In the genomic region with DNA sequence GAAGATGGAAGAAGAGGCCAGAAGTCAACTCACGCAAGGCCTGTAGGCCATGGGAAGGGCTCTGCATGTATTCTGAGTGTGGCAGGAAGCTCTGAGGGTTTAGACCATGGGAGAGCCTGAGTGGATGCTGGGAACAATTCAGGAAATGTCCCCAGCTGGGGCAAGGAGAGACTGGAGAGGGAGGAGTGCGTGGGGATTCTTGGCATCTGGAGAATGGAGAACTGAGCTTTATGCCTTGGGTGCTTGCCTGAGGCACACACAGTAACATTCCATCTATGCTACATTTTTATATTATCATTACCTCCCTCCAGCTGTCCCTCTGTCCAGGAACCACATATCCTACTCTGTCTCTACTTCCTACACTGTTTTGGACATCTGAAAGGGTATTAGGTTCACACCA, we compare ENCODE assay signal across 1 cellular context.
TF ChIP-seq lines count a peak whose summit lies in the region.

No MANE protein-coding gene starts in this region.

TF ChIP-seq in K562, 482 proteins besides CTCF, POLR2A, EP300 and RAD21 (continued from another document):
- no peak for TF ChIP-seq TAF1 (IDR thresholded peaks at IDR 0.05; ENCODE audit: control insufficient read depth, extremely low read depth, insufficient read depth, low read length, severe bottlenecking)
- TF ChIP-seq SP1 (CRISPR knock-in tag; IDR thresholded peaks at IDR 0.05), result no peak
- TF ChIP-seq ZNF174 (CRISPR knock-in tag; IDR thresholded peaks at IDR 0.05), result no peak
- no peak for TF ChIP-seq SIN3B (IDR thresholded peaks at IDR 0.05; ENCODE audit: low read depth)
- TF ChIP-seq TCF3 (CRISPR knock-in tag; IDR thresholded peaks at IDR 0.05), result no peak
- TF ChIP-seq TAL1 (IDR thresholded peaks at IDR 0.05), result no peak
- no peak for TF ChIP-seq NCOR1 (IDR thresholded peaks at IDR 0.05)
- no peak for TF ChIP-seq POU5F1 (IDR thresholded peaks at IDR 0.05; ENCODE audit: borderline replicate concordance, low read depth, low read length, partially characterized antibody)
- TF ChIP-seq ZNF239 (CRISPR knock-in tag; IDR thresholded peaks at IDR 0.05), result no peak
- no peak for TF ChIP-seq NR2F6 (CRISPR knock-in tag; IDR thresholded peaks at IDR 0.05)
TF ChIP-seq in K562: peak in this region for 0.
